In the genomic region with DNA sequence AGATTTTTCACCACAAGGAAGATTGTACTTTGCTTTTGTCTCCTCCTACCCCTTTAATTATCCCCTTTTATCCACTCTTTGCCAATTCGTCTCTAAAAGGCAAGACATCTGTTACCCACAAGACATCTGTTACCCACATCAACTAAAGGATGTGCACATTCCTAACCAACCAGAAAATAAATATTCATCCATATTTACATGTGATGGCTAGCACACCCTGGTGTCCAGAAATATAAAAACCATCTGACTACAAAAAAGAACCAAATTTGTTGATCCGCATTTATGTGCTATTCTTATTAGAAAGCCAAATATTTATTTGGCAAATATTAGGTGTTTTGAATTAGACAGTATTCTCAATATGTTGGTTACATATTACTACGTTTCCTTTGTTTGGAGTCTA, we compare ENCODE assay signal across 10 cellular contexts. TPM values are rescaled to one million over a fixed set of nuclear protein-coding genes. Genes with fewer than 3 reads are reported as not detected.
DNase-seq lines count a peak whose midpoint lies in the region; ATAC-seq and TF ChIP-seq lines count a peak whose summit lies in the region.
"Had no signal": no experiment of that assay in that cellular context is flagged by ENCODE, and none has a peak within 500 bp of the region (broad histone marks: within the 10 kb centered on the region; RNA-seq: fewer than 3 reads in every experiment).

No MANE protein-coding gene starts in this region.

- H4K20me1 ChIP-seq in PC-3 (ENCODE audit: low read length) = no peaks in the 10 kb centered on the region

- no peak for DNase-seq in stimulated activated naive CD8-positive, alpha-beta T cell treated with anti-CD3 and anti-CD28 coated beads, Interleukin-15, amount 100 ng/mL, for 72 hours
- no peak for DNase-seq in stimulated activated naive CD8-positive, alpha-beta T cell treated with anti-CD3 and anti-CD28 coated beads, Interleukin-15, Interleukin-2, amounts not matched to agents 100 U/mL and 50 U/mL, for 24 hours
- DNase-seq in PC-3 (peak; percentile 57), foreskin fibroblast (peak in 1 of 2 donors; percentile 38), nephron progenitor cell (no peak), DMS153 (lab: John Stamatoyannopoulos, UW) (no peak)
- no peak for DNase-seq in activated naive CD8-positive, alpha-beta T cell treated with anti-CD3 and anti-CD28 coated beads for 36 hours
- DNase-seq: activated CD8-positive, alpha-beta memory T cell treated with anti-CD3 and anti-CD28 coated beads, Interleukin-2, amount 10 ng/mL, durations not matched to agents 7 days and 5 days; stimulated activated CD4-positive, alpha-beta T cell treated with anti-CD3 and anti-CD28 coated beads, Interleukin-1b, Interleukin-23, amount 100 ng/mL, for 48 hours had no signal

- no peak overlapping the region for H3K27ac ChIP-seq in PC-3 (ENCODE audit: low read length)

- no peak overlapping the region for H3K27ac Mint-ChIP-seq in stimulated activated naive CD8-positive, alpha-beta T cell treated with anti-CD3 and anti-CD28 coated beads, Interleukin-15, amount 100 ng/mL, for 72 hours
- H3K27ac Mint-ChIP-seq in activated naive CD8-positive, alpha-beta T cell treated with anti-CD3 and anti-CD28 coated beads for 36 hours = no peak overlapping the region
- H3K27ac Mint-ChIP-seq in nephron progenitor cell = no peak overlapping the region
- H3K27ac Mint-ChIP-seq: activated CD8-positive, alpha-beta memory T cell treated with anti-CD3 and anti-CD28 coated beads, Interleukin-2, amount 10 ng/mL, durations not matched to agents 7 days and 5 days had no signal

- no peak overlapping the region for H2AFZ ChIP-seq in PC-3 (ENCODE audit: low read length)

- ATAC-seq in stimulated activated naive CD8-positive, alpha-beta T cell treated with anti-CD3 and anti-CD28 coated beads, Interleukin-15, amount 100 ng/mL, for 72 hours = peak; percentile 44
- no peak for ATAC-seq in stimulated activated naive CD8-positive, alpha-beta T cell treated with anti-CD3 and anti-CD28 coated beads, Interleukin-15, Interleukin-2, amounts not matched to agents 100 U/mL and 50 U/mL, for 24 hours
- ATAC-seq in PC-3 = peak; percentile 40
- ATAC-seq in GM19035 (IDR thresholded peaks at IDR 0.05; ENCODE audit: unreplicated experiment) = no peak
- ATAC-seq: activated CD8-positive, alpha-beta memory T cell treated with anti-CD3 and anti-CD28 coated beads, Interleukin-2, amount 10 ng/mL, durations not matched to agents 7 days and 5 days had no signal

- H3K36me3 ChIP-seq in PC-3 (ENCODE audit: low read depth, low read length) = no peaks in the 10 kb centered on the region

- CTCF ChIA-PET in PC-3 (lab: Charles Lee) = no interaction called here

- H3K4me3 Mint-ChIP-seq in stimulated activated naive CD8-positive, alpha-beta T cell treated with anti-CD3 and anti-CD28 coated beads, Interleukin-15, amount 100 ng/mL, for 72 hours = no peak overlapping the region
- H3K4me3 Mint-ChIP-seq in activated naive CD8-positive, alpha-beta T cell treated with anti-CD3 and anti-CD28 coated beads for 36 hours = no peak overlapping the region
- no peak overlapping the region for H3K4me3 Mint-ChIP-seq in nephron progenitor cell
- H3K4me3 Mint-ChIP-seq: activated CD8-positive, alpha-beta memory T cell treated with anti-CD3 and anti-CD28 coated beads, Interleukin-2, amount 10 ng/mL, durations not matched to agents 7 days and 5 days had no signal

- no peaks in the 10 kb centered on the region for H3K36me3 Mint-ChIP-seq in activated naive CD8-positive, alpha-beta T cell treated with anti-CD3 and anti-CD28 coated beads for 36 hours
- H3K36me3 Mint-ChIP-seq in nephron progenitor cell (ENCODE audit: low read depth) = no peaks in the 10 kb centered on the region
- H3K36me3 Mint-ChIP-seq: activated CD8-positive, alpha-beta memory T cell treated with anti-CD3 and anti-CD28 coated beads, Interleukin-2, amount 10 ng/mL, durations not matched to agents 7 days and 5 days had no signal

- H3K9me3 Mint-ChIP-seq in stimulated activated naive CD8-positive, alpha-beta T cell treated with anti-CD3 and anti-CD28 coated beads, Interleukin-15, amount 100 ng/mL, for 72 hours = no peaks in the 10 kb centered on the region
- no peaks in the 10 kb centered on the region for H3K9me3 Mint-ChIP-seq in activated naive CD8-positive, alpha-beta T cell treated with anti-CD3 and anti-CD28 coated beads for 36 hours
- H3K9me3 Mint-ChIP-seq in nephron progenitor cell = no peaks in the 10 kb centered on the region

- H3K27me3 Mint-ChIP-seq in stimulated activated naive CD8-positive, alpha-beta T cell treated with anti-CD3 and anti-CD28 coated beads, Interleukin-15, amount 100 ng/mL, for 72 hours = no peaks in the 10 kb centered on the region
- H3K27me3 Mint-ChIP-seq in activated naive CD8-positive, alpha-beta T cell treated with anti-CD3 and anti-CD28 coated beads for 36 hours = peaks cover 5% of the 10 kb centered on the region
- H3K27me3 Mint-ChIP-seq in nephron progenitor cell (ENCODE audit: low read depth, poor library complexity) = peaks cover 24% of the 10 kb centered on the region

- H3K4me3 ChIP-seq in PC-3 (ENCODE audit: low read length) (no peak overlapping the region), foreskin fibroblast (ENCODE audit: low read depth in 1 of 2, low read length in 2 of 2) (no peak overlapping the region)

- H3K4me1 ChIP-seq in PC-3 (ENCODE audit: insufficient read depth, low read length) = no peaks in the 10 kb centered on the region

- intact Hi-C loops in PC-3 (cut with micrococcal nuclease) = loop anchor here (1.0 to 2.0 kb wide), 3 partner anchors 83 to 290 kb away; no protein-coding TSS in a partner anchor

- BruUV-seq in PC-3 (replicated peaks; lab: Mats Ljungman, UMichigan) = no TSS peak

- no peaks in the 10 kb centered on the region for H3K9me2 ChIP-seq in PC-3 (replicated peaks; ENCODE audit: low read length)

- H3K9me3 ChIP-seq in PC-3 (ENCODE audit: low read length) = no peaks in the 10 kb centered on the region

- H3K9ac ChIP-seq in PC-3 (ENCODE audit: low read length) = no peak overlapping the region

- H3K27me3 ChIP-seq in PC-3 (ENCODE audit: low read length) = peaks cover 50% of the 10 kb centered on the region

- TF ChIP-seq CTCF in PC-3 (conservative IDR thresholded peaks at IDR 0.05; ENCODE audit: low read depth, low read length) = peak; percentile 76
- TF ChIP-seq CTCF in foreskin fibroblast (IDR thresholded peaks at IDR 0.05; ENCODE audit: low read depth, low read length) = peak; percentile 26
- no peak for TF ChIP-seq CTCF in nephron progenitor cell (IDR thresholded peaks at IDR 0.05)

- POLR2A ChIA-PET in PC-3 (lab: Charles Lee; ENCODE audit: unreplicated experiment) = no interaction called here

- no peak overlapping the region for H3K4me2 ChIP-seq in PC-3 (ENCODE audit: low read length)

- no peaks in the 10 kb centered on the region for H3F3A ChIP-seq in PC-3 (ENCODE audit: low read length, unreplicated experiment)

- no peaks in the 10 kb centered on the region for H3K79me2 ChIP-seq in PC-3 (ENCODE audit: low read length)

- peaks cover 18% of the 10 kb centered on the region for H3K4me1 Mint-ChIP-seq in stimulated activated naive CD8-positive, alpha-beta T cell treated with anti-CD3 and anti-CD28 coated beads, Interleukin-15, amount 100 ng/mL, for 72 hours
- H3K4me1 Mint-ChIP-seq in activated naive CD8-positive, alpha-beta T cell treated with anti-CD3 and anti-CD28 coated beads for 36 hours = peaks cover 4% of the 10 kb centered on the region
- no peaks in the 10 kb centered on the region for H3K4me1 Mint-ChIP-seq in nephron progenitor cell

RNA-seq across cellular contexts. Expression of gene ACVR1C, which starts 35.7 kb away (rescaled TPM):
- total RNA-seq in PC-3 (2014; rRNA removed) = 0.17 and 0.40 TPM in 2 replicates
- 1 to 10 TPM in 1 of 2 experiments, under 1 TPM in 1; 0.99 to 1.0 TPM for total RNA-seq in activated naive CD8-positive, alpha-beta T cell treated with anti-CD3 and anti-CD28 coated beads for 36 hours

Comparison
In these comparisons a context has a peak if more than half of its experiments do, and no peak if none do; other contexts are left out.
1. ATAC-seq: peak in stimulated activated naive CD8-positive, alpha-beta T cell treated with anti-CD3 and anti-CD28 coated beads, Interleukin-15, amount 100 ng/mL, for 72 hours (single experiment) and PC-3 (single experiment); none in stimulated activated naive CD8-positive, alpha-beta T cell treated with anti-CD3 and anti-CD28 coated beads, Interleukin-15, Interleukin-2, amounts not matched to agents 100 U/mL and 50 U/mL, for 24 hours (single experiment) and GM19035 (single experiment).